In genomic region chr16:3143598-3144330, GRCh38 we compare ENCODE assay signal across 2 cellular contexts.
A peak's percentile ranks its signal among the peaks of the same experiment; 100 is the strongest.
TF ChIP-seq lines count a peak whose summit lies in the region.

No MANE protein-coding gene starts in this region.

TF ChIP-seq in H1, 55 proteins besides CTCF, POLR2A, EP300 and RAD21 (continued from another document):
- TF ChIP-seq CHD7 (IDR thresholded peaks at IDR 0.05; ENCODE audit: insufficient replicate concordance, low read length) (no peak), TCF12 (IDR thresholded peaks at IDR 0.05; ENCODE audit: low read depth, low read length) (no peak), SIN3A (conservative IDR thresholded peaks at IDR 0.05 in 1 of 2, IDR thresholded peaks at IDR 0.05 in 1 of 2; ENCODE audit: low read depth in 1 of 2, low read length in 2 of 2) (no peak), KDM1A (IDR thresholded peaks at IDR 0.05; ENCODE audit: borderline replicate concordance, low read length) (no peak)

TF ChIP-seq in HepG2, 621 proteins besides CTCF, POLR2A, EP300 and RAD21 (continued from another document and continues in another):
- TF ChIP-seq USF2 (IDR thresholded peaks at IDR 0.05; ENCODE audit: low read depth, low read length): no peak
- TF ChIP-seq USF2 (CRISPR knock-in tag; IDR thresholded peaks at IDR 0.05; ENCODE audit: borderline replicate concordance): no peak
- TF ChIP-seq ZNF740 (CRISPR knock-in tag; IDR thresholded peaks at IDR 0.05): no peak
- TF ChIP-seq ZNF264 (CRISPR knock-in tag; IDR thresholded peaks at IDR 0.05): no peak
- TF ChIP-seq ZNF737 (CRISPR knock-in tag; IDR thresholded peaks at IDR 0.05; ENCODE audit: borderline replicate concordance): no peak
- TF ChIP-seq PAXIP1 (CRISPR knock-in tag; conservative IDR thresholded peaks at IDR 0.05): peak; percentile 64
- TF ChIP-seq XRCC5 (optimal IDR thresholded peaks at IDR 0.05; ENCODE audit: low read length): no peak
- TF ChIP-seq NR1H2 (CRISPR knock-in tag; IDR thresholded peaks at IDR 0.05; ENCODE audit: borderline replicate concordance, low read depth): no peak
- TF ChIP-seq ZBTB14 (CRISPR knock-in tag; IDR thresholded peaks at IDR 0.05): no peak
- no peak for TF ChIP-seq AKNA (CRISPR knock-in tag; IDR thresholded peaks at IDR 0.05; ENCODE audit: borderline replicate concordance)
- TF ChIP-seq POLR2G (IDR thresholded peaks at IDR 0.05; ENCODE audit: low read depth, low read length): 0 out of 2 replicates have a peak, but pooled peaks have one; percentile 29
- TF ChIP-seq ZBTB40 (IDR thresholded peaks at IDR 0.05): no peak
- TF ChIP-seq ZBTB40 (CRISPR knock-in tag; IDR thresholded peaks at IDR 0.05): no peak
- TF ChIP-seq ZFP37 (CRISPR knock-in tag; IDR thresholded peaks at IDR 0.05; ENCODE audit: borderline replicate concordance): no peak
- no peak for TF ChIP-seq ZNF83 (CRISPR knock-in tag; IDR thresholded peaks at IDR 0.05; ENCODE audit: borderline replicate concordance)
